ENCODE assay signal across 9 cellular contexts in the genomic region with DNA sequence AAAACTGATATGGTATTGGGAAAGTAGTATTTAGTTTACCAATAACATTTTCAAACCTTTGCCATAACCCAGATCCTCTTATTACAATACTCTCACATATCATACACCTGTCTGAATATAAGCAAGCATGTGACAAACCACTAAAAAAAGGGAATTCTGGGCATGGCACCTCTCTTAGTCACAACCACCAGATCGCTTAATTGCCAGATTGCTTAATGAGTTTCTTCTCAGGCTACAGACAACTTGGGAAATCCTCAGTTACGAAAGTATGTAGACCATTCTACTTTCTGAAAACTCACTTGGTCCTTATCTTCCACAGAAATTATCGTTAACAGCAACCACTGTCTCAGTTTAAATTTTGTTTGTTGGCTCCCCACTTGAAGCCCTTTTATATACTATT. TPM values are rescaled to one million over a fixed set of nuclear protein-coding genes. Genes with fewer than 3 reads are reported as not detected.
DNase-seq lines count a peak whose midpoint lies in the region; ATAC-seq and TF ChIP-seq lines count a peak whose summit lies in the region.
"Had no signal": no experiment of that assay in that cellular context is flagged by ENCODE, and none has a peak within 500 bp of the region (broad histone marks: within the 10 kb centered on the region; RNA-seq: fewer than 3 reads in every experiment).

No MANE protein-coding gene starts in this region.

- no peaks in the 10 kb centered on the region for H3K9me3 ChIP-seq in NT2/D1 (ENCODE audit: insufficient read depth, low read length)
- no peaks in the 10 kb centered on the region for H3K9me3 ChIP-seq in duodenal mucosa (ENCODE audit: control insufficient read depth in 1 of 2, low read length in 2 of 2)
- H3K9me3 ChIP-seq in osteoblast (ENCODE audit: low read depth, low read length), result no peaks in the 10 kb centered on the region

- peaks cover 2% of the 10 kb centered on the region for H4K20me1 ChIP-seq in osteoblast (ENCODE audit: insufficient read depth, low read length)

- H3K4me3 ChIP-seq in NT2/D1 (ENCODE audit: insufficient read length, low read depth) (peak overlapping the region; percentile 73), duodenal mucosa (ENCODE audit: low read depth in 1 of 2, low read length in 2 of 2) (peak overlapping the region; percentile 69 to 80), osteoblast (ENCODE audit: insufficient read depth, low read length) (peak overlapping the region; percentile 84)

- H3K79me2 ChIP-seq in osteoblast (ENCODE audit: insufficient read depth, low read length), result peaks cover 48% of the 10 kb centered on the region

- DNase-seq in ELR (ENCODE audit: low read depth) (peak; percentile 10), NT2/D1 (ENCODE audit: low read depth, low spot score) (no peak), osteoblast (ENCODE audit: insufficient read length, low spot score, missing footprints) (no peak), T1000 (lab: John Stamatoyannopoulos, UW) (no peak), NCI-H345 (lab: John Stamatoyannopoulos, UW) (no peak), occipital lobe (lab: John Stamatoyannopoulos, UW) (no peak)
- DNase-seq: NCI-H524 had no signal

- TF ChIP-seq CTCF in osteoblast (IDR thresholded peaks at IDR 0.05; ENCODE audit: extremely low read depth, low read depth, low read length), result no peak

- ATAC-seq in GM21360 (IDR thresholded peaks at IDR 0.05; ENCODE audit: unreplicated experiment), result no peak

- H3K4me1 ChIP-seq in NT2/D1 (ENCODE audit: insufficient read depth, insufficient read length), result no peaks in the 10 kb centered on the region
- H3K4me1 ChIP-seq in duodenal mucosa (ENCODE audit: control insufficient read depth in 1 of 2, insufficient read depth in 2 of 2, low read length in 2 of 2), result peaks cover 11 to 14% of the 10 kb centered on the region in 2 donors
- peaks cover 40% of the 10 kb centered on the region for H3K4me1 ChIP-seq in osteoblast (ENCODE audit: insufficient read depth, low read length)

- H3K36me3 ChIP-seq in NT2/D1 (ENCODE audit: insufficient read depth, insufficient read length, low read length) (peaks cover 24% of the 10 kb centered on the region), duodenal mucosa (ENCODE audit: control insufficient read depth in 1 of 2, insufficient read depth in 2 of 2, low read length in 2 of 2) (peaks cover 0 to 17% of the 10 kb centered on the region in 2 donors), osteoblast (ENCODE audit: insufficient read depth, low read length) (peaks cover 9% of the 10 kb centered on the region)

- H3K4me2 ChIP-seq in osteoblast (ENCODE audit: insufficient read depth, low read length), result peak overlapping the region; percentile 86

- H3K27ac ChIP-seq in duodenal mucosa (ENCODE audit: low read depth, low read length), result no peak overlapping the region
- peak overlapping the region; percentile 92 for H3K27ac ChIP-seq in osteoblast (ENCODE audit: low read depth, low read length)

- H2AFZ ChIP-seq in osteoblast (ENCODE audit: low read length), result peak overlapping the region; percentile 56

- H3K9ac ChIP-seq in NT2/D1 (ENCODE audit: insufficient read length, low read depth), result no peak overlapping the region
- no peak overlapping the region for H3K9ac ChIP-seq in duodenal mucosa (ENCODE audit: low read depth in 1 of 2, low read length in 2 of 2)

- no peaks in the 10 kb centered on the region for H3K27me3 ChIP-seq in NT2/D1 (ENCODE audit: insufficient read depth, insufficient read length)
- no peaks in the 10 kb centered on the region for H3K27me3 ChIP-seq in duodenal mucosa (ENCODE audit: control insufficient read depth in 1 of 2, insufficient read depth in 2 of 2, low read length in 2 of 2)
- no peaks in the 10 kb centered on the region for H3K27me3 ChIP-seq in osteoblast (ENCODE audit: insufficient read depth, low read length)

RNA-seq across cellular contexts. Expression of a gene that starts 2.1 kb away (rescaled TPM):
- 9.8 and 11.2 TPM in 2 replicates for total RNA-seq in osteoblast
- 16.5 TPM for total RNA-seq in occipital lobe
